Comparison of ENCODE assay signal across 1 cellular context in genomic region chr5:149902177-149902576, GRCh38.
TF ChIP-seq lines count a peak whose summit lies in the region.

No MANE protein-coding gene starts in this region.

TF ChIP-seq in K562, 482 proteins besides CTCF, POLR2A, EP300 and RAD21:
- TF ChIP-seq ZHX1 (conservative IDR thresholded peaks at IDR 0.05; ENCODE audit: low read length) (no peak), ZNF23 (CRISPR knock-in tag; IDR thresholded peaks at IDR 0.05) (no peak), MTA1 (IDR thresholded peaks at IDR 0.05; ENCODE audit: borderline replicate concordance) (no peak), ESRRB (CRISPR knock-in tag; IDR thresholded peaks at IDR 0.05; ENCODE audit: borderline replicate concordance) (no peak), DMBX1 (CRISPR knock-in tag; IDR thresholded peaks at IDR 0.05; ENCODE audit: borderline replicate concordance) (no peak), PCBP2 (IDR thresholded peaks at IDR 0.05; ENCODE audit: low read depth, low read length, poor library complexity, severe bottlenecking) (no peak), ARID2 (IDR thresholded peaks at IDR 0.05) (peak; percentile 51; the same call in 1 of the 2 replicates), CC2D1A (IDR thresholded peaks at IDR 0.05) (0 out of 2 replicates have a peak, but pooled peaks have one; percentile 27), NFXL1 (CRISPR knock-in tag; IDR thresholded peaks at IDR 0.05) (no peak), FOXK1 (CRISPR knock-in tag; IDR thresholded peaks at IDR 0.05; ENCODE audit: borderline replicate concordance) (no peak), YY1 (IDR thresholded peaks at IDR 0.05; ENCODE audit: borderline replicate concordance in 1 of 3, control insufficient read depth in 1 of 3, extremely low read depth in 1 of 3, insufficient read depth in 3 of 3, insufficient read length in 1 of 3, insufficient replicate concordance in 2 of 3, low read depth in 1 of 3, low read length in 2 of 3) (no peak), ZNF12 (CRISPR knock-in tag; IDR thresholded peaks at IDR 0.05) (no peak), PTBP1 (IDR thresholded peaks at IDR 0.05; ENCODE audit: low read depth, low read length) (no peak), ZNF253 (CRISPR knock-in tag; conservative IDR thresholded peaks at IDR 0.05) (no peak), SMC3 (conservative IDR thresholded peaks at IDR 0.05; ENCODE audit: insufficient read depth, low read depth, low read length) (peak; percentile 38; the same call in 1 of the 2 replicates)
